Comparison of ENCODE assay signal across 2 cellular contexts in the genomic region with DNA sequence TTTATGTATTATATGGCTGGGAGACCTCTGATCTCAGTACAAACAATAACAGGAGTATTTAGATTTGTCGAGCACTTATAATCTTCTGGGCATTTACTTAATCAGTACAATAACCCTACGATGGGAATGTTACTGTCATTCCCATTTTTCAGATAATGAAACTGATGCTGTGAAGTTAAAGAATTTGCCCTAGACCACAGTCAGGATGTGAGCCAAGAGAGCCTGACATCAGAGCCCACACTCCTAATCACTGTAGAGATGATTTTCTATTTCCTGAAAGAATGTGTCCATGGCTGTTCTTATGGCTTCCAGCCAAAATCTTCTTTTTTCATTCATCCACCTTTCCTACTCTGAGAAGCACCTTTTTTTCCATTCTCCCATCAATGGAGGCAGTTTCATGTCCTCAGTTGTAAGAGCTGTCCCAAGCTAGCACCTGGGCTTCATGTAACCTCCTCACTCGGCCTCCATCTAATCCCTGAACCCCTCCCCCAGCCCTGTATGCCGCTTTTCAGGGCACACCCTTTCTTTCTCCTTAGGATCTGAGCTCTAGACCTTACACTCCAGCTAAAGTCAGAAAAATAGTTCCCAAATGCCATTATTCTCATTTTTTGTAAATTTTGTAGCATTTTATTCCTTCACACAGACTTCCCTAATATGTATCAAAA.
TF ChIP-seq lines count a peak whose summit lies in the region.

No MANE protein-coding gene starts in this region.

TF ChIP-seq in GM23338, 12 proteins besides CTCF, POLR2A, EP300 and RAD21 (continued from another document):
- TF ChIP-seq, protein P1, sequence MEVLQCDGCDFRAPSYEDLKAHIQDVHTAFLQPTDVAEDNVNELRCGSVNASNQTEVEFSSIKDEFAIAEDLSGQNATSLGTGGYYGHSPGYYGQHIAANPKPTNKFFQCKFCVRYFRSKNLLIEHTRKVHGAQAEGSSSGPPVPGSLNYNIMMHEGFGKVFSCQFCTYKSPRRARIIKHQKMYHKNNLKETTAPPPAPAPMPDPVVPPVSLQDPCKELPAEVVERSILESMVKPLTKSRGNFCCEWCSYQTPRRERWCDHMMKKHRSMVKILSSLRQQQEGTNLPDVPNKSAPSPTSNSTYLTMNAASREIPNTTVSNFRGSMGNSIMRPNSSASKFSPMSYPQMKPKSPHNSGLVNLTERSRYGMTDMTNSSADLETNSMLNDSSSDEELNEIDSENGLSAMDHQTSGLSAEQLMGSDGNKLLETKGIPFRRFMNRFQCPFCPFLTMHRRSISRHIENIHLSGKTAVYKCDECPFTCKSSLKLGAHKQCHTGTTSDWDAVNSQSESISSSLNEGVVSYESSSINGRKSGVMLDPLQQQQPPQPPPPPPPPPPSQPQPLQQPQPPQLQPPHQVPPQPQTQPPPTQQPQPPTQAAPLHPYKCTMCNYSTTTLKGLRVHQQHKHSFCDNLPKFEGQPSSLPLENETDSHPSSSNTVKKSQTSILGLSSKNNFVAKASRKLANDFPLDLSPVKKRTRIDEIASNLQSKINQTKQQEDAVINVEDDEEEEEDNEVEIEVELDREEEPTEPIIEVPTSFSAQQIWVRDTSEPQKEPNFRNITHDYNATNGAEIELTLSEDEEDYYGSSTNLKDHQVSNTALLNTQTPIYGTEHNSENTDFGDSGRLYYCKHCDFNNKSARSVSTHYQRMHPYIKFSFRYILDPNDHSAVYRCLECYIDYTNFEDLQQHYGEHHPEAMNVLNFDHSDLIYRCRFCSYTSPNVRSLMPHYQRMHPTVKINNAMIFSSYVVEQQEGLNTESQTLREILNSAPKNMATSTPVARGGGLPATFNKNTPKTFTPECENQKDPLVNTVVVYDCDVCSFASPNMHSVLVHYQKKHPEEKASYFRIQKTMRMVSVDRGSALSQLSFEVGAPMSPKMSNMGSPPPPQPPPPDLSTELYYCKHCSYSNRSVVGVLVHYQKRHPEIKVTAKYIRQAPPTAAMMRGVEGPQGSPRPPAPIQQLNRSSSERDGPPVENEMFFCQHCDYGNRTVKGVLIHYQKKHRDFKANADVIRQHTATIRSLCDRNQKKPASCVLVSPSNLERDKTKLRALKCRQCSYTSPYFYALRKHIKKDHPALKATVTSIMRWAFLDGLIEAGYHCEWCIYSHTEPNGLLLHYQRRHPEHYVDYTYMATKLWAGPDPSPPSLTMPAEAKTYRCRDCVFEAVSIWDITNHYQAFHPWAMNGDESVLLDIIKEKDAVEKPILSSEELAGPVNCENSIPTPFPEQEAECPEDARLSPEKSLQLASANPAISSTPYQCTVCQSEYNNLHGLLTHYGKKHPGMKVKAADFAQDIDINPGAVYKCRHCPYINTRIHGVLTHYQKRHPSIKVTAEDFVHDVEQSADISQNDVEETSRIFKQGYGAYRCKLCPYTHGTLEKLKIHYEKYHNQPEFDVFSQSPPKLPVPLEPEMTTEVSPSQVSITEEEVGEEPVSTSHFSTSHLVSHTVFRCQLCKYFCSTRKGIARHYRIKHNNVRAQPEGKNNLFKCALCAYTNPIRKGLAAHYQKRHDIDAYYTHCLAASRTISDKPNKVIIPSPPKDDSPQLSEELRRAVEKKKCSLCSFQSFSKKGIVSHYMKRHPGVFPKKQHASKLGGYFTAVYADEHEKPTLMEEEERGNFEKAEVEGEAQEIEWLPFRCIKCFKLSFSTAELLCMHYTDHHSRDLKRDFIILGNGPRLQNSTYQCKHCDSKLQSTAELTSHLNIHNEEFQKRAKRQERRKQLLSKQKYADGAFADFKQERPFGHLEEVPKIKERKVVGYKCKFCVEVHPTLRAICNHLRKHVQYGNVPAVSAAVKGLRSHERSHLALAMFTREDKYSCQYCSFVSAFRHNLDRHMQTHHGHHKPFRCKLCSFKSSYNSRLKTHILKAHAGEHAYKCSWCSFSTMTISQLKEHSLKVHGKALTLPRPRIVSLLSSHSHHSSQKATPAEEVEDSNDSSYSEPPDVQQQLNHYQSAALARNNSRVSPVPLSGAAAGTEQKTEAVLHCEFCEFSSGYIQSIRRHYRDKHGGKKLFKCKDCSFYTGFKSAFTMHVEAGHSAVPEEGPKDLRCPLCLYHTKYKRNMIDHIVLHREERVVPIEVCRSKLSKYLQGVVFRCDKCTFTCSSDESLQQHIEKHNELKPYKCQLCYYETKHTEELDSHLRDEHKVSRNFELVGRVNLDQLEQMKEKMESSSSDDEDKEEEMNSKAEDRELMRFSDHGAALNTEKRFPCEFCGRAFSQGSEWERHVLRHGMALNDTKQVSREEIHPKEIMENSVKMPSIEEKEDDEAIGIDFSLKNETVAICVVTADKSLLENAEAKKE (CRISPR knock-in tag; IDR thresholded peaks at IDR 0.05): no peak
- TF ChIP-seq CREB1 (CRISPR knock-in tag; IDR thresholded peaks at IDR 0.05; ENCODE audit: low read depth) (no peak), EZH2 (IDR thresholded peaks at IDR 0.05; ENCODE audit: low read depth, unreplicated experiment) (no peak), NANOG (IDR thresholded peaks at IDR 0.05; ENCODE audit: borderline replicate concordance) (no peak)
- TF ChIP-seq, protein P2, sequence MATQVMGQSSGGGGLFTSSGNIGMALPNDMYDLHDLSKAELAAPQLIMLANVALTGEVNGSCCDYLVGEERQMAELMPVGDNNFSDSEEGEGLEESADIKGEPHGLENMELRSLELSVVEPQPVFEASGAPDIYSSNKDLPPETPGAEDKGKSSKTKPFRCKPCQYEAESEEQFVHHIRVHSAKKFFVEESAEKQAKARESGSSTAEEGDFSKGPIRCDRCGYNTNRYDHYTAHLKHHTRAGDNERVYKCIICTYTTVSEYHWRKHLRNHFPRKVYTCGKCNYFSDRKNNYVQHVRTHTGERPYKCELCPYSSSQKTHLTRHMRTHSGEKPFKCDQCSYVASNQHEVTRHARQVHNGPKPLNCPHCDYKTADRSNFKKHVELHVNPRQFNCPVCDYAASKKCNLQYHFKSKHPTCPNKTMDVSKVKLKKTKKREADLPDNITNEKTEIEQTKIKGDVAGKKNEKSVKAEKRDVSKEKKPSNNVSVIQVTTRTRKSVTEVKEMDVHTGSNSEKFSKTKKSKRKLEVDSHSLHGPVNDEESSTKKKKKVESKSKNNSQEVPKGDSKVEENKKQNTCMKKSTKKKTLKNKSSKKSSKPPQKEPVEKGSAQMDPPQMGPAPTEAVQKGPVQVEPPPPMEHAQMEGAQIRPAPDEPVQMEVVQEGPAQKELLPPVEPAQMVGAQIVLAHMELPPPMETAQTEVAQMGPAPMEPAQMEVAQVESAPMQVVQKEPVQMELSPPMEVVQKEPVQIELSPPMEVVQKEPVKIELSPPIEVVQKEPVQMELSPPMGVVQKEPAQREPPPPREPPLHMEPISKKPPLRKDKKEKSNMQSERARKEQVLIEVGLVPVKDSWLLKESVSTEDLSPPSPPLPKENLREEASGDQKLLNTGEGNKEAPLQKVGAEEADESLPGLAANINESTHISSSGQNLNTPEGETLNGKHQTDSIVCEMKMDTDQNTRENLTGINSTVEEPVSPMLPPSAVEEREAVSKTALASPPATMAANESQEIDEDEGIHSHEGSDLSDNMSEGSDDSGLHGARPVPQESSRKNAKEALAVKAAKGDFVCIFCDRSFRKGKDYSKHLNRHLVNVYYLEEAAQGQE (IDR thresholded peaks at IDR 0.05; ENCODE audit: unreplicated experiment): no peak
TF ChIP-seq in GM23338: peak in this region for 0.

TF ChIP-seq in SK-N-SH treated with all-trans-retinoic acid at 6 μM for 48 hours, 23 proteins besides CTCF, POLR2A, EP300 and RAD21 (continued from another document):
- TF ChIP-seq, protein P3, sequence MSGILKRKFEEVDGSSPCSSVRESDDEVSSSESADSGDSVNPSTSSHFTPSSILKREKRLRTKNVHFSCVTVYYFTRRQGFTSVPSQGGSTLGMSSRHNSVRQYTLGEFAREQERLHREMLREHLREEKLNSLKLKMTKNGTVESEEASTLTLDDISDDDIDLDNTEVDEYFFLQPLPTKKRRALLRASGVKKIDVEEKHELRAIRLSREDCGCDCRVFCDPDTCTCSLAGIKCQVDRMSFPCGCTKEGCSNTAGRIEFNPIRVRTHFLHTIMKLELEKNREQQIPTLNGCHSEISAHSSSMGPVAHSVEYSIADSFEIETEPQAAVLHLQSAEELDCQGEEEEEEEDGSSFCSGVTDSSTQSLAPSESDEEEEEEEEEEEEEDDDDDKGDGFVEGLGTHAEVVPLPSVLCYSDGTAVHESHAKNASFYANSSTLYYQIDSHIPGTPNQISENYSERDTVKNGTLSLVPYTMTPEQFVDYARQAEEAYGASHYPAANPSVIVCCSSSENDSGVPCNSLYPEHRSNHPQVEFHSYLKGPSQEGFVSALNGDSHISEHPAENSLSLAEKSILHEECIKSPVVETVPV (CRISPR knock-in tag; IDR thresholded peaks at IDR 0.05): no peak
- TF ChIP-seq TOX (CRISPR knock-in tag; IDR thresholded peaks at IDR 0.05; ENCODE audit: borderline replicate concordance) (no peak), OSR1 (CRISPR knock-in tag; IDR thresholded peaks at IDR 0.05) (no peak), PPARA (CRISPR knock-in tag; IDR thresholded peaks at IDR 0.05; ENCODE audit: borderline replicate concordance) (no peak), ISL1 (CRISPR knock-in tag; IDR thresholded peaks at IDR 0.05) (no peak), CSDC2 (CRISPR knock-in tag; IDR thresholded peaks at IDR 0.05) (no peak), ZNF565 (CRISPR knock-in tag; conservative IDR thresholded peaks at IDR 0.05; ENCODE audit: low read depth) (no peak), RARB (CRISPR knock-in tag; IDR thresholded peaks at IDR 0.05) (no peak; the same call in 1 of the 2 replicates), ZFP30 (CRISPR knock-in tag; IDR thresholded peaks at IDR 0.05) (no peak), TCF4 (CRISPR knock-in tag; IDR thresholded peaks at IDR 0.05; ENCODE audit: borderline replicate concordance) (no peak), GLIS3 (CRISPR knock-in tag; IDR thresholded peaks at IDR 0.05) (no peak)
- TF ChIP-seq, protein P4, sequence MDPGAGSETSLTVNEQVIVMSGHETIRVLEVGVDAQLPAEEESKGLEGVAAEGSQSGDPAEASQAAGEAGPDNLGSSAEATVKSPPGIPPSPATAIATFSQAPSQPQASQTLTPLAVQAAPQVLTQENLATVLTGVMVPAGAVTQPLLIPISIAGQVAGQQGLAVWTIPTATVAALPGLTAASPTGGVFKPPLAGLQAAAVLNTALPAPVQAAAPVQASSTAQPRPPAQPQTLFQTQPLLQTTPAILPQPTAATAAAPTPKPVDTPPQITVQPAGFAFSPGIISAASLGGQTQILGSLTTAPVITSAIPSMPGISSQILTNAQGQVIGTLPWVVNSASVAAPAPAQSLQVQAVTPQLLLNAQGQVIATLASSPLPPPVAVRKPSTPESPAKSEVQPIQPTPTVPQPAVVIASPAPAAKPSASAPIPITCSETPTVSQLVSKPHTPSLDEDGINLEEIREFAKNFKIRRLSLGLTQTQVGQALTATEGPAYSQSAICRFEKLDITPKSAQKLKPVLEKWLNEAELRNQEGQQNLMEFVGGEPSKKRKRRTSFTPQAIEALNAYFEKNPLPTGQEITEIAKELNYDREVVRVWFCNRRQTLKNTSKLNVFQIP (CRISPR knock-in tag; IDR thresholded peaks at IDR 0.05; ENCODE audit: borderline replicate concordance, low read depth): no peak
- TF ChIP-seq, protein P5, sequence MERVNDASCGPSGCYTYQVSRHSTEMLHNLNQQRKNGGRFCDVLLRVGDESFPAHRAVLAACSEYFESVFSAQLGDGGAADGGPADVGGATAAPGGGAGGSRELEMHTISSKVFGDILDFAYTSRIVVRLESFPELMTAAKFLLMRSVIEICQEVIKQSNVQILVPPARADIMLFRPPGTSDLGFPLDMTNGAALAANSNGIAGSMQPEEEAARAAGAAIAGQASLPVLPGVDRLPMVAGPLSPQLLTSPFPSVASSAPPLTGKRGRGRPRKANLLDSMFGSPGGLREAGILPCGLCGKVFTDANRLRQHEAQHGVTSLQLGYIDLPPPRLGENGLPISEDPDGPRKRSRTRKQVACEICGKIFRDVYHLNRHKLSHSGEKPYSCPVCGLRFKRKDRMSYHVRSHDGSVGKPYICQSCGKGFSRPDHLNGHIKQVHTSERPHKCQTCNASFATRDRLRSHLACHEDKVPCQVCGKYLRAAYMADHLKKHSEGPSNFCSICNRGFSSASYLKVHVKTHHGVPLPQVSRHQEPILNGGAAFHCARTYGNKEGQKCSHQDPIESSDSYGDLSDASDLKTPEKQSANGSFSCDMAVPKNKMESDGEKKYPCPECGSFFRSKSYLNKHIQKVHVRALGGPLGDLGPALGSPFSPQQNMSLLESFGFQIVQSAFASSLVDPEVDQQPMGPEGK (CRISPR knock-in tag; IDR thresholded peaks at IDR 0.05; ENCODE audit: borderline replicate concordance): no peak
TF ChIP-seq in SK-N-SH treated with all-trans-retinoic acid at 6 μM for 48 hours: peak in this region for 0.
